ENCODE assay signal across 15 cellular contexts in the genomic region with DNA sequence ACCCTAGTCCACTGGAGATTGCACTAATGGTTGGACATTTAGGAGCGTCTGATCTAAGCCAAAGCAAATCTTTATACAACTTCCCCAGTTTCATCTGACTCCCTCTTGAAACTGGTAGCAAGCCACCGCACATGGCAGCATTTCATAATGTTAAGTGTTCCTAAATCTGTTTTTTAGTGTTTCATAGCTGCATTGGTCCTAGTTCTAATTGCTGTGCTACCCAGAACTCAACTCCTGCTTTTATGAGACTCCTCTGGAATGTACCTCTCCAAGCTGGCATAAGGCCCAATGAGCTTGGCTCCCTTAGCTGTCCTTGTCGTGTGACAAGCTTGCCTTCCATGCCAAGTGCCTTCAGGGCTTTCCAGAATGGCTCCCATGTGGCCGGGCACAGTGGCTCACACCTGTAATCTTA.
DNase-seq lines count a peak whose midpoint lies in the region; ATAC-seq and TF ChIP-seq lines count a peak whose summit lies in the region.
"Had no signal": no experiment of that assay in that cellular context is flagged by ENCODE, and none has a peak within 500 bp of the region (broad histone marks: within the 10 kb centered on the region; RNA-seq: fewer than 3 reads in every experiment).

No MANE protein-coding gene starts in this region.

- DNase-seq in EH (ENCODE audit: low read depth) (peak; percentile 74), Panc1 (ENCODE audit: low read depth, low spot score) (no peak), heart left ventricle (peak in 4 of 5 donors; percentile 45 to 78 (median 68)), renal cortical epithelial cell (ENCODE audit: low read depth) (peak; percentile 71), NK-92 (lab: John Stamatoyannopoulos, UW; ENCODE audit: unreplicated experiment) (no peak), osteocyte (ENCODE audit: extremely low spot score, unreplicated experiment) (no peak), NCI-H1417 treated with DMSO at 0.1 percent for 48 hours (lab: John Stamatoyannopoulos, UW) (no peak), T-helper 2 cell (no peak)
- DNase-seq: activated CD4-positive, alpha-beta T cell treated with anti-CD3 and anti-CD28 coated beads, Interleukin-2, amount 50 U/mL, for 48 hours; activated naive CD4-positive, alpha-beta T cell treated with Interleukin-2 at 50 U/mL for 16 hours; CD4-positive, alpha-beta memory T cell; islet precursor cell; NCI-H1694 had no signal

- POLR2A ChIA-PET in Panc1 (lab: Charles Lee), result no interaction called here

- no peak overlapping the region for H3K27ac Mint-ChIP-seq in osteocyte (ENCODE audit: unreplicated experiment)
- H3K27ac Mint-ChIP-seq: T-helper 1 cell treated with Interleukin-12 subunit alpha and Interleukin-12 subunit beta and Interleukin-4 antibody, amounts not matched to agents 30 μg/mL and 1 μg/mL, for 36 hours had no signal

- H3K9me3 ChIP-seq in Panc1 (ENCODE audit: control insufficient read depth, insufficient read depth, low read depth, low read length) (no peaks in the 10 kb centered on the region), heart left ventricle (peaks cover 0 to 6% (median 0%) of the 10 kb centered on the region in 12 donors)

- H3K27ac ChIP-seq in Panc1 (ENCODE audit: low read length) (peak overlapping the region; percentile 70), heart left ventricle (peak overlapping the region in 10 of 12 donors; percentile 48 to 78 (median 60))
- H3K27ac ChIP-seq: neural progenitor cell had no signal

- H3K4me1 ChIP-seq in Panc1 (ENCODE audit: control insufficient read depth, insufficient read depth, low read length) (peaks cover 21% of the 10 kb centered on the region), heart left ventricle (peaks cover 6 to 36% (median 25%) of the 10 kb centered on the region in 12 donors)

- H3K4me3 ChIP-seq in Panc1 (ENCODE audit: low read depth in 2 of 2, low read length in 2 of 2), result no peak overlapping the region
- no peak overlapping the region for H3K4me3 ChIP-seq in heart left ventricle
- H3K4me3 ChIP-seq: neural progenitor cell had no signal

- CTCF ChIA-PET in Panc1 (lab: Charles Lee), result no interaction called here

- intact Hi-C loops in Panc1 (cut with micrococcal nuclease; ENCODE audit: unreplicated experiment), result no loop called here
- intact Hi-C loops in heart left ventricle (cut with DNase I), result no loop called here

- in situ Hi-C loops in Panc1 (cut with HindIII; ENCODE audit: low pct_unique_long_range_greater_than_20kb, low sequenced_read_pairs), result no loop called here

- 38 to 54% (median 47%) methylated on average over 4 of the region's 4 CpGs for whole genome bisulfite sequencing in heart left ventricle, 4 donors

- H3K27me3 ChIP-seq in Panc1 (ENCODE audit: control insufficient read depth, insufficient read depth, low read length), result no peaks in the 10 kb centered on the region
- H3K27me3 ChIP-seq in heart left ventricle, result no peaks in the 10 kb centered on the region
- H3K27me3 ChIP-seq: neural progenitor cell had no signal

- H3K36me3 Mint-ChIP-seq in osteocyte (ENCODE audit: unreplicated experiment), result peaks cover 5% of the 10 kb centered on the region

- H3K27me3 Mint-ChIP-seq in osteocyte (ENCODE audit: unreplicated experiment), result no peaks in the 10 kb centered on the region
- H3K27me3 Mint-ChIP-seq: CD4-positive, alpha-beta memory T cell had no signal

- no peak for TF ChIP-seq CTCF in Panc1 (IDR thresholded peaks at IDR 0.05)
- no peak for TF ChIP-seq CTCF in heart left ventricle (IDR thresholded peaks at IDR 0.05)
- no peak for TF ChIP-seq CTCF in osteocyte (IDR thresholded peaks at IDR 0.05)

- BruUV-seq in Panc1 (replicated peaks; lab: Mats Ljungman, UMichigan), result no TSS peak

- H3K4me1 Mint-ChIP-seq in osteocyte (ENCODE audit: unreplicated experiment), result peaks cover 33% of the 10 kb centered on the region
- H3K4me1 Mint-ChIP-seq: CD4-positive, alpha-beta memory T cell had no signal

- TF ChIP-seq POLR2A in heart left ventricle (IDR thresholded peaks at IDR 0.05), result no peak

- no peaks in the 10 kb centered on the region for H3K36me3 ChIP-seq in Panc1 (ENCODE audit: control insufficient read depth, insufficient read depth, low read length)
- peaks cover 0 to 5% (median 0%) of the 10 kb centered on the region in 9 donors for H3K36me3 ChIP-seq in heart left ventricle
- H3K36me3 ChIP-seq: neural progenitor cell had no signal

- no peak overlapping the region for H3K4me3 Mint-ChIP-seq in osteocyte (ENCODE audit: unreplicated experiment)
- H3K4me3 Mint-ChIP-seq: CD4-positive, alpha-beta memory T cell; neural progenitor cell; T-helper 1 cell treated with Interleukin-12 subunit alpha and Interleukin-12 subunit beta and Interleukin-4 antibody, amounts not matched to agents 30 μg/mL and 1 μg/mL, for 36 hours had no signal

- ATAC-seq in Panc1 (peak; percentile 61; the same call in 1 of the 2 replicates), heart left ventricle (peak; percentile 57 to 83 (median 78))

- H3K9me3 Mint-ChIP-seq in osteocyte (ENCODE audit: unreplicated experiment), result no peaks in the 10 kb centered on the region
- H3K9me3 Mint-ChIP-seq: T-helper 1 cell treated with Interleukin-12 subunit alpha and Interleukin-12 subunit beta and Interleukin-4 antibody, amounts not matched to agents 30 μg/mL and 1 μg/mL, for 36 hours had no signal

Comparison
In these comparisons a context has a peak if more than half of its experiments do, and no peak if none do; other contexts are left out.
1. DNase-seq: peak in EH (single experiment), heart left ventricle (4 of 5) and renal cortical epithelial cell (single experiment); none in Panc1 (single experiment), NK-92 (single experiment), osteocyte (single experiment), NCI-H1417 treated with DMSO at 0.1 percent for 48 hours (single experiment) and T-helper 2 cell (0 of 5).